In genomic region chr12:108752387-108752786, GRCh38 we compare ENCODE assay signal across 1 cellular context.
A peak's percentile ranks its signal among the peaks of the same experiment; 100 is the strongest.
TF ChIP-seq lines count a peak whose summit lies in the region.

No MANE protein-coding gene starts in this region.

TF ChIP-seq in HepG2, 621 proteins besides CTCF, POLR2A, EP300 and RAD21:
- TF ChIP-seq EED (CRISPR knock-in tag; IDR thresholded peaks at IDR 0.05) (no peak), SRSF9 (IDR thresholded peaks at IDR 0.05; ENCODE audit: borderline replicate concordance, insufficient read depth, low read depth, low read length, poor library complexity, severe bottlenecking) (no peak), HNF4G (IDR thresholded peaks at IDR 0.05; ENCODE audit: borderline replicate concordance, low read depth, low read length) (0 out of 2 replicates have a peak, but pooled peaks have one; percentile 29), HNF4G (CRISPR knock-in tag; IDR thresholded peaks at IDR 0.05; ENCODE audit: borderline replicate concordance, low read depth) (no peak), SKI (IDR thresholded peaks at IDR 0.05; ENCODE audit: partially characterized antibody) (no peak), MIXL1 (CRISPR knock-in tag; IDR thresholded peaks at IDR 0.05) (peak; percentile 42; the same call in 1 of the 2 replicates), ZNF724P (CRISPR knock-in tag; IDR thresholded peaks at IDR 0.05; ENCODE audit: borderline replicate concordance) (no peak), ZNF552 (CRISPR knock-in tag; IDR thresholded peaks at IDR 0.05; ENCODE audit: borderline replicate concordance) (no peak), MTERF4 (CRISPR knock-in tag; IDR thresholded peaks at IDR 0.05) (no peak), GRHL1 (CRISPR knock-in tag; conservative IDR thresholded peaks at IDR 0.05) (no peak), HNF4A (CRISPR knock-in tag; IDR thresholded peaks at IDR 0.05) (peak; percentile 55), HMG20B (CRISPR knock-in tag; conservative IDR thresholded peaks at IDR 0.05) (no peak), TAF15 (IDR thresholded peaks at IDR 0.05; ENCODE audit: low read depth, low read length, poor library complexity, severe bottlenecking) (no peak), ZNF572 (CRISPR knock-in tag; IDR thresholded peaks at IDR 0.05) (no peak), TOPORS (CRISPR knock-in tag; IDR thresholded peaks at IDR 0.05) (no peak), MAX (IDR thresholded peaks at IDR 0.05) (no peak), TGIF2 (CRISPR knock-in tag; IDR thresholded peaks at IDR 0.05) (no peak), ZNF451 (CRISPR knock-in tag; IDR thresholded peaks at IDR 0.05) (no peak), TAF1 (CRISPR knock-in tag; IDR thresholded peaks at IDR 0.05) (no peak), MATR3 (CRISPR knock-in tag; IDR thresholded peaks at IDR 0.05) (no peak), ZNF768 (CRISPR knock-in tag; IDR thresholded peaks at IDR 0.05) (peak; percentile 84; the same call in 1 of the 2 replicates), ZNF143 (CRISPR knock-in tag; IDR thresholded peaks at IDR 0.05) (no peak), ZNF549 (CRISPR knock-in tag; IDR thresholded peaks at IDR 0.05) (no peak)
- TF ChIP-seq, protein P1, sequence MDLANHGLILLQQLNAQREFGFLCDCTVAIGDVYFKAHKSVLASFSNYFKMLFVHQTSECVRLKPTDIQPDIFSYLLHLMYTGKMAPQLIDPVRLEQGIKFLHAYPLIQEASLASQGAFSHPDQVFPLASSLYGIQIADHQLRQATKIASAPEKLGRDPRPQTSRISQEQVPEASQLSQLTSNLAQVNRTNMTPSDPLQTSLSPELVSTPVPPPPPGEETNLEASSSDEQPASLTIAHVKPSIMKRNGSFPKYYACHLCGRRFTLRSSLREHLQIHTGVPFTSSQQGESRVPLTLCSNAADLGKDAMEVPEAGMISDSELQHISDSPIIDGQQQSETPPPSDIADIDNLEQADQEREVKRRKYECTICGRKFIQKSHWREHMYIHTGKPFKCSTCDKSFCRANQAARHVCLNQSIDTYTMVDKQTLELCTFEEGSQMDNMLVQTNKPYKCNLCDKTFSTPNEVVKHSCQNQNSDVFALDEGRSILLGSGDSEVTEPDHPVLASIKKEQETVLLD (CRISPR knock-in tag; IDR thresholded peaks at IDR 0.05; ENCODE audit: low read depth), result no peak
- TF ChIP-seq, protein P2, sequence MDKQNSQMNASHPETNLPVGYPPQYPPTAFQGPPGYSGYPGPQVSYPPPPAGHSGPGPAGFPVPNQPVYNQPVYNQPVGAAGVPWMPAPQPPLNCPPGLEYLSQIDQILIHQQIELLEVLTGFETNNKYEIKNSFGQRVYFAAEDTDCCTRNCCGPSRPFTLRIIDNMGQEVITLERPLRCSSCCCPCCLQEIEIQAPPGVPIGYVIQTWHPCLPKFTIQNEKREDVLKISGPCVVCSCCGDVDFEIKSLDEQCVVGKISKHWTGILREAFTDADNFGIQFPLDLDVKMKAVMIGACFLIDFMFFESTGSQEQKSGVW (CRISPR knock-in tag; IDR thresholded peaks at IDR 0.05; ENCODE audit: borderline replicate concordance), result no peak
TF ChIP-seq in HepG2: peak in this region for 4.
